33 cellular contexts compared by ENCODE assay signal in the genomic region with DNA sequence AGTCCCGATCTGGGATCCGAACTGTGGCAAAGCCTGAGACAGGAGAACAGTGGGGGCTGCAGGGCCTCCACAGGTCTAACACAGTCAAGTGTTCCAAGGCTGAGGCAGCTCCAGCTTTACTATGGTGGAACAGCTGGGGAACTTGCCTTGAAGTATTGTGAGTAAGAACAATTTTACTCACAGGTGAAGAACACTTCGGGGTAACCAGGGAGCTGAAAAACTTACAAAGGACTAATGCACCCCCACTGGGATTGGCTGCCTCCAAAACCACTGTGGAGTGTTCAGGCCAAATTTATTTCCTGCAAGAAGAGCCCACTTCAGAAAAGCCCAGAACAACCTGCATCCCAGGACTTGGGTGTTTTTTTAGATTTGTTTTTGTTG. TPM values are rescaled to one million over a fixed set of nuclear protein-coding genes. Genes with fewer than 3 reads are reported as not detected.
"Had no signal": no experiment of that assay in that cellular context is flagged by ENCODE, and none has a peak within 500 bp of the region (broad histone marks: within the 10 kb centered on the region; RNA-seq: fewer than 3 reads in every experiment).

No MANE protein-coding gene starts in this region.

- FAIRE-seq: kidney had no signal

- H3K27ac ChIP-seq: coronary artery, epithelial cell of prostate, gastrocnemius medialis, prostate gland, right atrium auricular region, stomach, thyroid gland, vagina had no signal

- DNase-seq: dermis blood vessel endothelial cell; effector memory CD8-positive, alpha-beta T cell; foreskin fibroblast; gastrocnemius medialis; head of caudate nucleus; kidney; mucosa of descending colon; naive B cell; nucleus accumbens; stimulated activated CD4-positive, alpha-beta T cell treated with anti-CD3 and anti-CD28 coated beads, Interleukin-12 subunit alpha, Interleukin-12 subunit beta, amount 100 ng/mL, for 4 hours; stimulated activated CD4-positive, alpha-beta T cell treated with anti-CD3 and anti-CD28 coated beads, Interleukin-2, amount 100 ng/mL, for 24 hours; stimulated activated CD4-positive, alpha-beta T cell treated with anti-CD3 and anti-CD28 coated beads, Interleukin-4, amount 100 ng/mL, for 24 hours; stimulated activated naive CD4-positive, alpha-beta T cell treated with Interleukin-2 at 50 U/mL for 16 hours; stomach; thyroid gland; trophoblast cell had no signal

- ATAC-seq: effector memory CD8-positive, alpha-beta T cell; esophagus mucosa; gastrocnemius medialis; left lobe of liver; mucosa of descending colon; natural killer cell treated with Interleukin-12 subunit alpha and Interleukin-12 subunit beta and Interleukin-15 and Interleukin-18, amount 100 ng/mL, for 72 hours; sciatic nerve; stimulated activated effector memory CD8-positive, alpha-beta T cell treated with anti-CD3 and anti-CD28 coated beads, Interleukin-12 subunit alpha, Interleukin-12 subunit beta, amount 100 ng/mL, for 72 hours had no signal

- H3K9me3 ChIP-seq: gastrocnemius medialis, mucosa of descending colon, prostate gland, right atrium auricular region, thyroid gland, vagina had no signal

- H3K9me3 Mint-ChIP-seq: memory B cell, mesothelial cell of epicardium had no signal

- H3K4me3 ChIP-seq: coronary artery, gastrocnemius medialis, lung, mucosa of descending colon, prostate gland, right atrium auricular region, smooth muscle cell, stomach, thyroid gland, vagina had no signal

- H3K4me2 ChIP-seq: smooth muscle cell had no signal

- H3K36me3 Mint-ChIP-seq: memory B cell; mesothelial cell of epicardium; stimulated activated effector memory CD8-positive, alpha-beta T cell treated with anti-CD3 and anti-CD28 coated beads, Interleukin-12 subunit alpha, Interleukin-12 subunit beta, amount 100 ng/mL, for 72 hours had no signal

- H3K4me3 Mint-ChIP-seq: effector memory CD8-positive, alpha-beta T cell; memory B cell; mesothelial cell of epicardium; naive B cell; natural killer cell treated with Interleukin-12 subunit alpha and Interleukin-12 subunit beta and Interleukin-15 and Interleukin-18, amount 100 ng/mL, for 72 hours; stimulated activated effector memory CD8-positive, alpha-beta T cell treated with anti-CD3 and anti-CD28 coated beads, Interleukin-12 subunit alpha, Interleukin-12 subunit beta, amount 100 ng/mL, for 72 hours had no signal

- H3K27ac Mint-ChIP-seq: effector memory CD8-positive, alpha-beta T cell; memory B cell; mesothelial cell of epicardium; natural killer cell treated with Interleukin-12 subunit alpha and Interleukin-12 subunit beta and Interleukin-15 and Interleukin-18, amount 100 ng/mL, for 72 hours; stimulated activated effector memory CD8-positive, alpha-beta T cell treated with anti-CD3 and anti-CD28 coated beads, Interleukin-12 subunit alpha, Interleukin-12 subunit beta, amount 100 ng/mL, for 72 hours had no signal

- H3K4me1 Mint-ChIP-seq: memory B cell; mesothelial cell of epicardium; naive B cell; stimulated activated effector memory CD8-positive, alpha-beta T cell treated with anti-CD3 and anti-CD28 coated beads, Interleukin-12 subunit alpha, Interleukin-12 subunit beta, amount 100 ng/mL, for 72 hours had no signal

- H3K4me1 ChIP-seq: gastrocnemius medialis, prostate gland, right atrium auricular region, stomach, thyroid gland, vagina had no signal

- H3K36me3 ChIP-seq: gastrocnemius medialis, prostate gland, right atrium auricular region, stomach, thyroid gland, vagina had no signal

RNA-seq across cellular contexts. Expression of a gene that starts 25.4 kb away (rescaled TPM):
- total RNA-seq: dermis blood vessel endothelial cell; esophagus mucosa; glomerular endothelial cell; kidney; liver; lung; mesothelial cell of epicardium; mucosa of descending colon; natural killer cell treated with Interleukin-12 subunit alpha and Interleukin-12 subunit beta and Interleukin-15 and Interleukin-18, amount 100 ng/mL, for 72 hours; prostate gland; right atrium auricular region; smooth muscle cell; stomach; thyroid gland; ureter; vagina had no signal
- polyA plus RNA-seq: lung, smooth muscle cell, stomach had no signal

RNA-seq across cellular contexts. Expression of a gene that starts 28.2 kb away (rescaled TPM):
- total RNA-seq: dermis blood vessel endothelial cell; kidney; liver; lung; natural killer cell treated with Interleukin-12 subunit alpha and Interleukin-12 subunit beta and Interleukin-15 and Interleukin-18, amount 100 ng/mL, for 72 hours; prostate gland; smooth muscle cell; stomach; thyroid gland; ureter; vagina had no signal
- polyA plus RNA-seq: smooth muscle cell had no signal
